In genomic region chr6:137705166-137706064, GRCh38 we compare ENCODE assay signal across 8 cellular contexts.
DNase-seq lines count a peak whose midpoint lies in the region; ATAC-seq and TF ChIP-seq lines count a peak whose summit lies in the region.

No MANE protein-coding gene starts in this region.

- H3K9me3 ChIP-seq in breast epithelium = no peaks in the 10 kb centered on the region

- H2AFZ ChIP-seq in ACC112 (ENCODE audit: low read length, unreplicated experiment) = peak overlapping the region; percentile 34

- H3K27me3 ChIP-seq in ACC112 (ENCODE audit: insufficient read depth, low read length) (no peaks in the 10 kb centered on the region), breast epithelium (no peaks in the 10 kb centered on the region)

- H3K4me1 Mint-ChIP-seq in WTC11 = peaks cover 6% of the 10 kb centered on the region

- H3K27ac Mint-ChIP-seq in WTC11 = no peak overlapping the region

- H3K9me3 Mint-ChIP-seq in WTC11 = no peaks in the 10 kb centered on the region

- no peaks in the 10 kb centered on the region for H3K27me3 Mint-ChIP-seq in WTC11 (ENCODE audit: low read depth)

- TF ChIP-seq CTCF in WTC11 (IDR thresholded peaks at IDR 0.05) (peak; percentile 63), breast epithelium (IDR thresholded peaks at IDR 0.05) (peak in 2 of 3 donors; percentile 42 to 66)

- H3K36me3 Mint-ChIP-seq in WTC11 = no peaks in the 10 kb centered on the region

- H3K4me3 ChIP-seq in ACC112 (ENCODE audit: low read depth, low read length) (no peak overlapping the region), breast epithelium (no peak overlapping the region)

- TF ChIP-seq POLR2A in breast epithelium (IDR thresholded peaks at IDR 0.05) = no peak

- CTCF ChIA-PET in WTC11 (lab: Charles Lee) = interaction anchor here (0.6 to 2.2 kb wide), 24 partner anchors 9 to 400 kb away, joined by 3 to 17 read pairs (median 4); no protein-coding TSS in a partner anchor

- no peak overlapping the region for H3K27ac ChIP-seq in ACC112 (ENCODE audit: low read depth, low read length)
- no peak overlapping the region for H3K27ac ChIP-seq in breast epithelium

- intact Hi-C loops in breast epithelium (cut with DNase I; ENCODE audit: low total_unique reads) (loop anchor here (10.0 kb wide), 1 partner anchor 239 kb away; no protein-coding TSS in a partner anchor), left colon (cut with DNase I, micrococcal nuclease) (loop anchor here (5.0 to 10.0 kb wide), 5 partner anchors 162 to 402 kb away; partner anchors contain the start of genes PERP (in 1 of the 2) and TNFAIP3 (in 1 of the 2))

- POLR2A ChIA-PET in WTC11 (lab: Charles Lee) = no interaction called here

- H3K79me2 ChIP-seq in ACC112 (ENCODE audit: control insufficient read depth, insufficient read depth, low read length, unreplicated experiment) = no peaks in the 10 kb centered on the region

- ATAC-seq in GM18867 (IDR thresholded peaks at IDR 0.05; ENCODE audit: unreplicated experiment) (peak; percentile 39), WTC11 (peak; percentile 86), left colon (peak; percentile 58)

- H3K4me1 ChIP-seq in ACC112 (ENCODE audit: control insufficient read depth, insufficient read depth, low read length, unreplicated experiment) (peaks cover 39% of the 10 kb centered on the region), breast epithelium (no peaks in the 10 kb centered on the region)

- DNase-seq in NAMALWA (ENCODE audit: low spot score) = peak; percentile 82
- peak; percentile 72 for DNase-seq in WTC11 (ENCODE audit: low spot score)
- peak in 1 of 2 donors; percentile 41 for DNase-seq in breast epithelium (ENCODE audit: low spot score in 2 of 2)
- DNase-seq in left colon = peak in 1 of 2 donors; percentile 71
- DNase-seq in stimulated activated CD4-positive, alpha-beta T cell treated with anti-CD3 and anti-CD28 coated beads, TNF-alpha, amount 100 ng/mL, for 24 hours (ENCODE audit: low read depth in 3 of 3) = peak; percentile 53 to 70 (median 55)
- DNase-seq in NCI-H510A treated with DMSO at 0.1 percent for 48 hours (lab: John Stamatoyannopoulos, UW) = no peak

- no peak overlapping the region for H3K4me3 Mint-ChIP-seq in WTC11

- no peaks in the 10 kb centered on the region for H3K36me3 ChIP-seq in ACC112 (ENCODE audit: insufficient read depth, low read length)
- H3K36me3 ChIP-seq in breast epithelium = no peaks in the 10 kb centered on the region

TF ChIP-seq in WTC11, 78 proteins besides CTCF, POLR2A, EP300 and RAD21:
- TF ChIP-seq ETV6 (CRISPR knock-in tag; IDR thresholded peaks at IDR 0.05) = no peak
- TF ChIP-seq PRDM15 (CRISPR knock-in tag; IDR thresholded peaks at IDR 0.05) = 0 out of 2 replicates have a peak, but pooled peaks have one; percentile 5
